Comparison of ENCODE assay signal across 1 cellular context in genomic region chr14:103941462-103941861, GRCh38.
TF ChIP-seq lines count a peak whose summit lies in the region.

No MANE protein-coding gene starts in this region.

TF ChIP-seq in A549, 52 proteins besides CTCF, POLR2A, EP300 and RAD21:
- TF ChIP-seq RNF2 (IDR thresholded peaks at IDR 0.05; ENCODE audit: borderline replicate concordance, low read depth) (peak; percentile 82; the same call in 1 of the 2 replicates), SREBF2 (IDR thresholded peaks at IDR 0.05) (no peak)
